Comparison of ENCODE assay signal across 34 cellular contexts in the genomic region with DNA sequence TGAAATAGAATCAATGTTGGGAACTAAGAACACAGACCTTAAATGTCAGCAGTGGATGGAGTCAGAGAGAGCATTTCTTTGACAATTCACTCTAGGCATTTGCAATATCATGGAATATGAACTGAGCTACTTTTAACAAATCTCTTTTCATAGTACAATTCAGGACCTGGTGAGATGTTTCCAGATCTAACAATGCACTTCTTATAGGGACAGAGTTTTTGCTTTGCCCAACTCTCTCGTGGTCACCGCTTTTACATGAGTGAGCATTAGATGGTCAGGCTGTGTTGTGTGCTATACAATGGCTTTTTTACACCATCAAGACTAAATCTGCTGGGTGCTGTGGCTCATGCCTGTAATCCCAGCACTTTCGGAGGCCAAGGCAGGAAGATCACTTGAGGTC.
DNase-seq lines count a peak whose midpoint lies in the region; ATAC-seq and TF ChIP-seq lines count a peak whose summit lies in the region.
"Had no signal": no experiment of that assay in that cellular context is flagged by ENCODE, and none has a peak within 500 bp of the region (broad histone marks: within the 10 kb centered on the region; RNA-seq: fewer than 3 reads in every experiment).

No MANE protein-coding gene starts in this region.

- H3K27me3 ChIP-seq in left lung = no peaks in the 10 kb centered on the region
- H3K27me3 ChIP-seq: BE2C; BLaER1; BLaER1 treated with 17β-estradiol and CSF1 and Interleukin-3, amounts not matched to agents 10 nM and 100 nM had no signal

- in situ Hi-C loops in SK-MEL-5 (cut with HindIII; ENCODE audit: low pct_unique_long_range_greater_than_20kb, low sequenced_read_pairs) = no loop called here

- no peak overlapping the region for H3K4me3 ChIP-seq in left lung
- H3K4me3 ChIP-seq: A549; BLaER1; BLaER1 treated with 17β-estradiol and CSF1 and Interleukin-3, amounts not matched to agents 10 nM and 100 nM had no signal

- H3K27ac ChIP-seq in left lung = no peak overlapping the region
- H3K27ac ChIP-seq: 22Rv1; A549; BLaER1; BLaER1 treated with 17β-estradiol and CSF1 and Interleukin-3, amounts not matched to agents 10 nM and 100 nM; C4-2B had no signal

- H3K36me3 Mint-ChIP-seq in T-helper 17 cell (ENCODE audit: low read depth) = peaks cover 7% of the 10 kb centered on the region

- peak; percentile 39 for DNase-seq in COLO829 (ENCODE audit: low spot score)
- peak; percentile 78 for DNase-seq in SK-MEL-5 (ENCODE audit: low read depth, low spot score)
- no peak for DNase-seq in T-helper 17 cell
- peak; percentile 72 for DNase-seq in foreskin melanocyte
- no peak for DNase-seq in COR-L47 (lab: John Stamatoyannopoulos, UW)
- DNase-seq in NCI-H128 (lab: John Stamatoyannopoulos, UW; ENCODE audit: unreplicated experiment) = no peak
- DNase-seq in left lung = no peak
- DNase-seq: 8988T; ACHN; AML-193; BE2C; C1 segment of cervical spinal cord; Caco-2; Calu3; CD4-positive, alpha-beta memory T cell; CD4-positive, alpha-beta T cell; CD4-positive, CD25-positive, alpha-beta regulatory T cell; CD8-positive, alpha-beta memory T cell; CD8-positive, alpha-beta T cell; DMS 273 treated with DMSO at 0.1 percent for 48 hours; DMS153; DMS53; DMS79; DMS79 treated with DMSO at 0.1 percent for 48 hours; DND-41; EL had no signal

- H3K4me3 Mint-ChIP-seq in T-helper 17 cell = no peak overlapping the region
- H3K4me3 Mint-ChIP-seq: B cell; CD14-positive monocyte; CD4-positive, alpha-beta memory T cell; CD4-positive, alpha-beta T cell; CD4-positive, CD25-positive, alpha-beta regulatory T cell; CD8-positive, alpha-beta memory T cell; CD8-positive, alpha-beta T cell had no signal

- intact Hi-C loops in left lung (cut with DNase I) = no loop called here

- no peak for ATAC-seq in T-helper 17 cell
- no peak for ATAC-seq in GM21447 (IDR thresholded peaks at IDR 0.05; ENCODE audit: unreplicated experiment)
- no peak for ATAC-seq in left lung
- ATAC-seq: A549; CD8-positive, alpha-beta T cell had no signal

- H3K4me1 ChIP-seq in left lung = no peaks in the 10 kb centered on the region
- H3K4me1 ChIP-seq: A549; BE2C; BLaER1; BLaER1 treated with 17β-estradiol and CSF1 and Interleukin-3, amounts not matched to agents 10 nM and 100 nM; Caco-2 had no signal

- H3K36me3 ChIP-seq in left lung = peaks cover 0 to 7% of the 10 kb centered on the region in 2 donors
- H3K36me3 ChIP-seq: BE2C, BLaER1 had no signal

- no peaks in the 10 kb centered on the region for H3K27me3 Mint-ChIP-seq in T-helper 17 cell
- H3K27me3 Mint-ChIP-seq: CD4-positive, alpha-beta memory T cell; CD4-positive, alpha-beta T cell; CD4-positive, CD25-positive, alpha-beta regulatory T cell; CD8-positive, alpha-beta memory T cell had no signal

- no peaks in the 10 kb centered on the region for H3K9me3 ChIP-seq in T-helper 17 cell (ENCODE audit: control insufficient read depth, low read length, poor library complexity, severe bottlenecking)
- H3K9me3 ChIP-seq in left lung = no peaks in the 10 kb centered on the region
- H3K9me3 ChIP-seq: A549; BE2C; BLaER1; BLaER1 treated with 17β-estradiol and CSF1 and Interleukin-3, amounts not matched to agents 10 nM and 100 nM; Caco-2 had no signal

- H3K4me1 Mint-ChIP-seq in T-helper 17 cell = peaks cover 5% of the 10 kb centered on the region
- H3K4me1 Mint-ChIP-seq: CD14-positive monocyte had no signal

- TF ChIP-seq CTCF in left lung (IDR thresholded peaks at IDR 0.05) = no peak

- H3K27ac Mint-ChIP-seq in T-helper 17 cell = peak overlapping the region; percentile 79
- H3K27ac Mint-ChIP-seq: B cell; CD4-positive, alpha-beta T cell; CD8-positive, alpha-beta T cell had no signal

Comparison
In these comparisons a context has a peak if more than half of its experiments do, and no peak if none do; other contexts are left out.
1. DNase-seq: peak in COLO829 (single experiment), SK-MEL-5 (single experiment) and foreskin melanocyte (single experiment); none in T-helper 17 cell (0 of 3), COR-L47 (single experiment), NCI-H128 (single experiment) and left lung (0 of 2).